8 cellular contexts compared by ENCODE assay signal in the genomic region with DNA sequence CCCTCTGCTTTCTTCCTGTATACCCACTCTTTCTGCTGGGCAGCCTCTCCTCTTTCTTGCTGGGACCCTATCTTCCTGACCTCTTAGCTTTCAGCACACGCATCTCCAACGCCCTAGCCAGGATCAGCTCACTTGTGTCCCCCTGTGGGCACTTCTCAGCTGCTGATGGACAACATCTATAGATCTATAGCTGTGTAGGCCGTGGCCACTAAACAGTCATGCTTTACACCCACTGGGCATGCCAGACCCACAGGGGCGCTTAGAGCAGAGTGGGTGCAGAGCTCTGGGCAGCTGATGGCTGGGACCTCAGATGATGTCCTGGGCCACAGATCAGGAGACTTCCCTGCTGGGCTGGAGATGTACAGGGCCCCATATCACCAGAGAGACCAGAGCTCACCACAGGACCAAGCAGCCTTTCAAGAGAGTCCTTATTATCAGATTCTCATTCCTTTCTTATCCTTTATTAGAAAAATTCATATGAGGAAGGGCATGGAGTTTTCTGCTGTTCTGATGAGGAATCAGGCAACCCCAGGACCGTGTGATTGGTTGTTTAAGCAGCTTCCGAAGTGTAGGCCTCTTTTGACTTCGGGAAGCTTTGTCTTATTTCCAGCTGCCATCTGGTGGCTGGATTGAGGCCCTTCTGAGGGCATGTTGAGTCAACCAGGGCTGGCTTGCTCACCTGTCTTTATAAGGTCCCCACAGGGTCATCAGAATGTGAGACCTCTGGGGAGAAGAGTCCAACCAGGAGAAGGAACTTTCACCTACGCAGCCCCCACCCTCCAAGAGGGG.
DNase-seq lines count a peak whose midpoint lies in the region; ATAC-seq and TF ChIP-seq lines count a peak whose summit lies in the region.

No MANE protein-coding gene starts in this region.

- H3K9ac ChIP-seq in DND-41 (ENCODE audit: low read depth, low read length) = no peak overlapping the region

- no peak overlapping the region for H2AFZ ChIP-seq in DND-41 (ENCODE audit: low read depth, low read length)

- H3K9me3 ChIP-seq in DND-41 (ENCODE audit: insufficient read depth, low read length, severe bottlenecking) = no peaks in the 10 kb centered on the region
- H3K9me3 ChIP-seq in RWPE2 (ENCODE audit: severe bottlenecking) = no peaks in the 10 kb centered on the region
- H3K9me3 ChIP-seq in adrenal gland (replicated peaks in 1 of 3) = no peaks in the 10 kb centered on the region
- no peaks in the 10 kb centered on the region for H3K9me3 ChIP-seq in right atrium auricular region

- no peaks in the 10 kb centered on the region for H3K79me2 ChIP-seq in DND-41 (ENCODE audit: insufficient read depth, low read length)

- peak; percentile 18 for DNase-seq in DND-41
- DNase-seq in RWPE2 (ENCODE audit: low spot score) = no peak
- DNase-seq in adrenal gland = peak; percentile 63 to 85 (median 70)
- no peak for DNase-seq in right atrium auricular region (ENCODE audit: low spot score)
- peak; percentile 37 for DNase-seq in retinal pigment epithelial cell (ENCODE audit: low read depth)

- TF ChIP-seq EP300 in Ishikawa (IDR thresholded peaks at IDR 0.05; ENCODE audit: borderline replicate concordance) = no peak

- H3K27ac ChIP-seq in DND-41 (ENCODE audit: low read length) (no peak overlapping the region), RWPE2 (ENCODE audit: poor library complexity, severe bottlenecking) (no peak overlapping the region), adrenal gland (no peak overlapping the region), right atrium auricular region (no peak overlapping the region)

- intact Hi-C loops in adrenal gland (cut with DNase I) = loop anchor here (2.0 to 5.0 kb wide), 2 partner anchors 118 to 120 kb away; a partner anchor contains a TSS

- H4K20me1 ChIP-seq in DND-41 (ENCODE audit: insufficient read depth, low read length) = no peaks in the 10 kb centered on the region; the same call in 1 of the 2 replicates

- TF ChIP-seq CTCF in DND-41 (IDR thresholded peaks at IDR 0.05; ENCODE audit: borderline replicate concordance, extremely low read depth, low read length, poor library complexity, severe bottlenecking) = peak; percentile 62
- peak; percentile 80 for TF ChIP-seq CTCF in RWPE2 (IDR thresholded peaks at IDR 0.05; ENCODE audit: poor library complexity, severe bottlenecking)
- peak; percentile 38 to 85 (median 80) for TF ChIP-seq CTCF in adrenal gland (IDR thresholded peaks at IDR 0.05)
- peak; percentile 38 to 72 for TF ChIP-seq CTCF in right atrium auricular region (IDR thresholded peaks at IDR 0.05)
- TF ChIP-seq CTCF in retinal pigment epithelial cell (conservative IDR thresholded peaks at IDR 0.05; ENCODE audit: low read depth, low read length) = peak; percentile 87

- H3K4me1 ChIP-seq in DND-41 (ENCODE audit: insufficient read depth, low read length) (no peaks in the 10 kb centered on the region), RWPE2 (ENCODE audit: insufficient read depth, poor library complexity, severe bottlenecking) (no peaks in the 10 kb centered on the region), adrenal gland (replicated peaks in 1 of 2) (peaks cover 0 to 10% of the 10 kb centered on the region in 2 donors), right atrium auricular region (no peaks in the 10 kb centered on the region)

- TF ChIP-seq POLR2A in adrenal gland (IDR thresholded peaks at IDR 0.05) = no peak

- H3K27me3 ChIP-seq in DND-41 (ENCODE audit: insufficient read depth, low read length, poor library complexity) (peaks cover 6% of the 10 kb centered on the region), RWPE2 (ENCODE audit: insufficient read depth, poor library complexity, severe bottlenecking) (no peaks in the 10 kb centered on the region), adrenal gland (no peaks in the 10 kb centered on the region), right atrium auricular region (no peaks in the 10 kb centered on the region)

- H3K4me3 ChIP-seq in DND-41 (ENCODE audit: low read depth in 1 of 2, low read length in 2 of 2) = no peak overlapping the region
- H3K4me3 ChIP-seq in RWPE2 (ENCODE audit: severe bottlenecking) = no peak overlapping the region
- no peak overlapping the region for H3K4me3 ChIP-seq in adrenal gland
- no peak overlapping the region for H3K4me3 ChIP-seq in right atrium auricular region
- no peak overlapping the region for H3K4me3 ChIP-seq in retinal pigment epithelial cell (ENCODE audit: low read length)

- WGBS in adrenal gland, 4 donors = 51 to 60% (median 56%) methylated on average over 6 to 8 of the region's 8 CpGs

- peak; percentile 90 for TF ChIP-seq RAD21 in Ishikawa (IDR thresholded peaks at IDR 0.05; ENCODE audit: low read depth)

- H3K4me2 ChIP-seq in DND-41 (ENCODE audit: insufficient read depth, low read length) = no peak overlapping the region

- H3K36me3 ChIP-seq in DND-41 (ENCODE audit: insufficient read depth, low read length) = no peaks in the 10 kb centered on the region
- no peaks in the 10 kb centered on the region for H3K36me3 ChIP-seq in RWPE2 (ENCODE audit: low read depth)
- no peaks in the 10 kb centered on the region for H3K36me3 ChIP-seq in adrenal gland (replicated peaks in 1 of 2)
- H3K36me3 ChIP-seq in right atrium auricular region = no peaks in the 10 kb centered on the region

- ATAC-seq in DND-41 (ENCODE audit: insufficient read depth, low read depth) = no peak
- ATAC-seq in RWPE2 (ENCODE audit: low read depth) = peak; percentile 93
- ATAC-seq in HG03378 (IDR thresholded peaks at IDR 0.05; ENCODE audit: unreplicated experiment) = no peak
- no peak for ATAC-seq in HG03135 (IDR thresholded peaks at IDR 0.05; ENCODE audit: unreplicated experiment)

TF ChIP-seq in Ishikawa, 13 proteins besides CTCF, POLR2A, EP300 and RAD21:
- no peak for TF ChIP-seq YY1 (IDR thresholded peaks at IDR 0.05; ENCODE audit: low read depth)
- no peak for TF ChIP-seq TEAD4 (IDR thresholded peaks at IDR 0.05)
- TF ChIP-seq ZBTB7A (IDR thresholded peaks at IDR 0.05; ENCODE audit: low read depth) = no peak
- TF ChIP-seq, protein P1, sequence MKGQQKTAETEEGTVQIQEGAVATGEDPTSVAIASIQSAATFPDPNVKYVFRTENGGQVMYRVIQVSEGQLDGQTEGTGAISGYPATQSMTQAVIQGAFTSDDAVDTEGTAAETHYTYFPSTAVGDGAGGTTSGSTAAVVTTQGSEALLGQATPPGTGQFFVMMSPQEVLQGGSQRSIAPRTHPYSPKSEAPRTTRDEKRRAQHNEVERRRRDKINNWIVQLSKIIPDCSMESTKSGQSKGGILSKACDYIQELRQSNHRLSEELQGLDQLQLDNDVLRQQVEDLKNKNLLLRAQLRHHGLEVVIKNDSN (IDR thresholded peaks at IDR 0.05) = no peak
- no peak for TF ChIP-seq EGR1 (IDR thresholded peaks at IDR 0.05)
- TF ChIP-seq NFIC (IDR thresholded peaks at IDR 0.05) = no peak
- TF ChIP-seq, protein P2, sequence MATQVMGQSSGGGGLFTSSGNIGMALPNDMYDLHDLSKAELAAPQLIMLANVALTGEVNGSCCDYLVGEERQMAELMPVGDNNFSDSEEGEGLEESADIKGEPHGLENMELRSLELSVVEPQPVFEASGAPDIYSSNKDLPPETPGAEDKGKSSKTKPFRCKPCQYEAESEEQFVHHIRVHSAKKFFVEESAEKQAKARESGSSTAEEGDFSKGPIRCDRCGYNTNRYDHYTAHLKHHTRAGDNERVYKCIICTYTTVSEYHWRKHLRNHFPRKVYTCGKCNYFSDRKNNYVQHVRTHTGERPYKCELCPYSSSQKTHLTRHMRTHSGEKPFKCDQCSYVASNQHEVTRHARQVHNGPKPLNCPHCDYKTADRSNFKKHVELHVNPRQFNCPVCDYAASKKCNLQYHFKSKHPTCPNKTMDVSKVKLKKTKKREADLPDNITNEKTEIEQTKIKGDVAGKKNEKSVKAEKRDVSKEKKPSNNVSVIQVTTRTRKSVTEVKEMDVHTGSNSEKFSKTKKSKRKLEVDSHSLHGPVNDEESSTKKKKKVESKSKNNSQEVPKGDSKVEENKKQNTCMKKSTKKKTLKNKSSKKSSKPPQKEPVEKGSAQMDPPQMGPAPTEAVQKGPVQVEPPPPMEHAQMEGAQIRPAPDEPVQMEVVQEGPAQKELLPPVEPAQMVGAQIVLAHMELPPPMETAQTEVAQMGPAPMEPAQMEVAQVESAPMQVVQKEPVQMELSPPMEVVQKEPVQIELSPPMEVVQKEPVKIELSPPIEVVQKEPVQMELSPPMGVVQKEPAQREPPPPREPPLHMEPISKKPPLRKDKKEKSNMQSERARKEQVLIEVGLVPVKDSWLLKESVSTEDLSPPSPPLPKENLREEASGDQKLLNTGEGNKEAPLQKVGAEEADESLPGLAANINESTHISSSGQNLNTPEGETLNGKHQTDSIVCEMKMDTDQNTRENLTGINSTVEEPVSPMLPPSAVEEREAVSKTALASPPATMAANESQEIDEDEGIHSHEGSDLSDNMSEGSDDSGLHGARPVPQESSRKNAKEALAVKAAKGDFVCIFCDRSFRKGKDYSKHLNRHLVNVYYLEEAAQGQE (IDR thresholded peaks at IDR 0.05; ENCODE audit: low read depth) = no peak
- TF ChIP-seq TCF12 (IDR thresholded peaks at IDR 0.05; ENCODE audit: low read depth) = no peak
- TF ChIP-seq, protein P3, sequence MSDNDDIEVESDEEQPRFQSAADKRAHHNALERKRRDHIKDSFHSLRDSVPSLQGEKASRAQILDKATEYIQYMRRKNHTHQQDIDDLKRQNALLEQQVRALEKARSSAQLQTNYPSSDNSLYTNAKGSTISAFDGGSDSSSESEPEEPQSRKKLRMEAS (IDR thresholded peaks at IDR 0.05) = no peak
- TF ChIP-seq FOXM1 (IDR thresholded peaks at IDR 0.05; ENCODE audit: borderline replicate concordance, low read depth) = no peak
- no peak for TF ChIP-seq CREB1 (IDR thresholded peaks at IDR 0.05; ENCODE audit: low read depth)
- no peak for TF ChIP-seq CEBPB (IDR thresholded peaks at IDR 0.05)
- TF ChIP-seq TAF1 (IDR thresholded peaks at IDR 0.05; ENCODE audit: low read depth) = no peak
TF ChIP-seq in Ishikawa: peak in this region for 0.

Comparison
In these comparisons a context has a peak if more than half of its experiments do, and no peak if none do; other contexts are left out.
1. DNase-seq: peak in DND-41 (single experiment), adrenal gland (7 of 7) and retinal pigment epithelial cell (single experiment); none in RWPE2 (single experiment) and right atrium auricular region (single experiment).
2. Peak in every context shown above with its lines, with median percentiles within 50 percentile points of each other: CTCF ChIP-seq.